In the genomic region with DNA sequence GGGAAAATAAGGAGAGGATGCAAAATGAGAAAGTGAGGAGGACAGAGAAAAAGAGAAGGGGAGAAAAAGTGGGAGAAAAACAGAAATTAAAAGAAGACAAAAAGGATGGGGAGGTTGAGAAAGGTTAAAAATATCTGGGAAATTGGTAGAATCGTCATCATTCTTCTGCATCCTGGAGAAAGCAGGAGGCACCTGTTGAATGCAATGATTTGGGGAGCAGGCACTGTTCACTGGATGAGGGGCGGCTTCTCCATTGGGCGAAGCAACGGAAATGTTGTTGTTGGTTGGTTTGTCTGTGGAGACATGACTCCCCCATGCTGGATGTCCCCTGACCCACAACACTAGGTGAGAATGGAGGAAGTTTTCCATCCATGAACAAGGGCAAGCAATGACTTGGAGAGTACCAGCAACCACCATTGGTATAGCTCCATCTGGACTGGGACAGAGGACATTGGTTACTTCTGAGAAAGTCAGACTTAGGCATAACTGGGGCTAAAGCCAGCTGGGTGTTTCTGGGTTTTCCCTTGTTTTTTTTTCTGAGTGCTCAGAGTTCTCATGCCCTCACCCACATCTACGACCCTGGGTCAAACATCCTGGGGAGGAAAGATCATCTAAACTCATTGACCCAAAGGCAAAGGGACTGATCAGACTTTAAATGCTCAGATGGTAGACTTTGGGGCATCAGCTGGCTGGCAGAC, we compare ENCODE assay signal across 16 cellular contexts. TPM values are rescaled to one million over a fixed set of nuclear protein-coding genes. Genes with fewer than 3 reads are reported as not detected.
A peak's percentile ranks its signal among the peaks of the same experiment; 100 is the strongest.
DNase-seq lines count a peak whose midpoint lies in the region; ATAC-seq, FAIRE-seq and TF ChIP-seq lines count a peak whose summit lies in the region.
"Had no signal": no experiment of that assay in that cellular context is flagged by ENCODE, and none has a peak within 500 bp of the region (broad histone marks: within the 10 kb centered on the region; RNA-seq: fewer than 3 reads in every experiment).

No MANE protein-coding gene starts in this region.

- peaks cover 71% of the 10 kb centered on the region for H3K4me1 Mint-ChIP-seq in CD4-positive, alpha-beta T cell (ENCODE audit: low read depth)
- H3K4me1 Mint-ChIP-seq in IgD-negative memory B cell = peaks cover 54 to 62% (median 56%) of the 10 kb centered on the region in 3 donors
- peaks cover 25 to 44% of the 10 kb centered on the region in 2 donors for H3K4me1 Mint-ChIP-seq in effector memory CD8-positive, alpha-beta T cell (ENCODE audit: low read depth in 2 of 2)

- H3K36me3 Mint-ChIP-seq in CD4-positive, alpha-beta T cell (ENCODE audit: low read depth) = no peaks in the 10 kb centered on the region
- no peaks in the 10 kb centered on the region for H3K36me3 Mint-ChIP-seq in IgD-negative memory B cell
- H3K36me3 Mint-ChIP-seq in effector memory CD8-positive, alpha-beta T cell (ENCODE audit: insufficient read depth) = peaks cover 5% of the 10 kb centered on the region

- peak overlapping the region; percentile 62 for H3K4me3 Mint-ChIP-seq in CD4-positive, alpha-beta T cell
- peak overlapping the region; percentile 41 to 90 (median 76) for H3K4me3 Mint-ChIP-seq in IgD-negative memory B cell
- peak overlapping the region in 1 of 2 donors; percentile 55 for H3K4me3 Mint-ChIP-seq in effector memory CD8-positive, alpha-beta T cell

- no peak overlapping the region for H3K27ac ChIP-seq in CD4-positive, alpha-beta T cell (ENCODE audit: low read depth, low read length)
- H3K27ac ChIP-seq: C4-2B, dorsolateral prefrontal cortex, hepatocyte, thoracic aorta had no signal

- no peaks in the 10 kb centered on the region for H3K27me3 ChIP-seq in CD4-positive, alpha-beta T cell (ENCODE audit: control insufficient read depth, insufficient read depth, low read length)

- DNase-seq in CD4-positive, alpha-beta T cell = no peak
- no peak for DNase-seq in effector memory CD8-positive, alpha-beta T cell
- no peak for DNase-seq in RCC 7860 (ENCODE audit: low spot score)
- no peak for DNase-seq in cerebellar nuclear complex (lab: John Stamatoyannopoulos, UW)
- DNase-seq: dorsolateral prefrontal cortex, GOT3, Kasumi-1, NCI-H1436 treated with DMSO at 0.1 percent for 48 hours, NCI-H510A treated with DMSO at 0.1 percent for 48 hours, PC-3 had no signal

- no peaks in the 10 kb centered on the region for H3K9me3 ChIP-seq in CD4-positive, alpha-beta T cell (ENCODE audit: control insufficient read depth, low read length)
- H3K9me3 ChIP-seq: thoracic aorta had no signal

- H3K27ac Mint-ChIP-seq in CD4-positive, alpha-beta T cell = peak overlapping the region; percentile 84
- peak overlapping the region; percentile 59 to 95 (median 91) for H3K27ac Mint-ChIP-seq in IgD-negative memory B cell
- H3K27ac Mint-ChIP-seq in effector memory CD8-positive, alpha-beta T cell = peak overlapping the region; percentile 30 to 79

- no peak for ATAC-seq in CD4-positive, alpha-beta T cell (ENCODE audit: poor library complexity)
- ATAC-seq in GM18511 (IDR thresholded peaks at IDR 0.05; ENCODE audit: unreplicated experiment) = peak; percentile 35
- ATAC-seq in effector memory CD8-positive, alpha-beta T cell (replicated peaks) = no peak
- no peak for ATAC-seq in HG03571 (IDR thresholded peaks at IDR 0.05; ENCODE audit: unreplicated experiment)
- ATAC-seq: PC-3 had no signal

- TF ChIP-seq CTCF in CD4-positive, alpha-beta T cell (IDR thresholded peaks at IDR 0.05) = no peak

- CTCF ChIA-PET in CD4-positive, alpha-beta T cell (lab: Charles Lee) = interaction anchor here (0.9 to 1.1 kb wide), 2 partner anchors 14 to 36 kb away, joined by 3 read pairs; no protein-coding TSS in a partner anchor

- FAIRE-seq in RCC 7860 (lab: Jason Lieb, UNC) = no peak

- POLR2A ChIA-PET in CD4-positive, alpha-beta T cell (lab: Charles Lee) = interaction anchor here (0.6 to 1.6 kb wide), 3 partner anchors 13 to 131 kb away, joined by 3 to 5 read pairs (median 4); no protein-coding TSS in a partner anchor

- intact Hi-C loops in CD4-positive, alpha-beta T cell (cut with DNase I, micrococcal nuclease) = no loop called here

- H3K27me3 Mint-ChIP-seq in CD4-positive, alpha-beta T cell = no peaks in the 10 kb centered on the region
- H3K27me3 Mint-ChIP-seq in IgD-negative memory B cell = peaks cover 1% of the 10 kb centered on the region
- H3K27me3 Mint-ChIP-seq in effector memory CD8-positive, alpha-beta T cell = peaks cover 0 to 6% of the 10 kb centered on the region in 2 donors

- H3K9me3 Mint-ChIP-seq in CD4-positive, alpha-beta T cell = no peaks in the 10 kb centered on the region
- no peaks in the 10 kb centered on the region for H3K9me3 Mint-ChIP-seq in IgD-negative memory B cell
- peaks cover 0 to 3% of the 10 kb centered on the region in 2 donors for H3K9me3 Mint-ChIP-seq in effector memory CD8-positive, alpha-beta T cell

RNA-seq across cellular contexts. Expression of a gene that starts 11.9 kb away (rescaled TPM):
- total RNA-seq in CD4-positive, alpha-beta T cell = 1,000 to 10,000 TPM; 1,283 to 1,330 TPM
- polyA plus RNA-seq in IgD-negative memory B cell = 176 TPM
